Comparison of ENCODE assay signal across 8 cellular contexts in the genomic region with DNA sequence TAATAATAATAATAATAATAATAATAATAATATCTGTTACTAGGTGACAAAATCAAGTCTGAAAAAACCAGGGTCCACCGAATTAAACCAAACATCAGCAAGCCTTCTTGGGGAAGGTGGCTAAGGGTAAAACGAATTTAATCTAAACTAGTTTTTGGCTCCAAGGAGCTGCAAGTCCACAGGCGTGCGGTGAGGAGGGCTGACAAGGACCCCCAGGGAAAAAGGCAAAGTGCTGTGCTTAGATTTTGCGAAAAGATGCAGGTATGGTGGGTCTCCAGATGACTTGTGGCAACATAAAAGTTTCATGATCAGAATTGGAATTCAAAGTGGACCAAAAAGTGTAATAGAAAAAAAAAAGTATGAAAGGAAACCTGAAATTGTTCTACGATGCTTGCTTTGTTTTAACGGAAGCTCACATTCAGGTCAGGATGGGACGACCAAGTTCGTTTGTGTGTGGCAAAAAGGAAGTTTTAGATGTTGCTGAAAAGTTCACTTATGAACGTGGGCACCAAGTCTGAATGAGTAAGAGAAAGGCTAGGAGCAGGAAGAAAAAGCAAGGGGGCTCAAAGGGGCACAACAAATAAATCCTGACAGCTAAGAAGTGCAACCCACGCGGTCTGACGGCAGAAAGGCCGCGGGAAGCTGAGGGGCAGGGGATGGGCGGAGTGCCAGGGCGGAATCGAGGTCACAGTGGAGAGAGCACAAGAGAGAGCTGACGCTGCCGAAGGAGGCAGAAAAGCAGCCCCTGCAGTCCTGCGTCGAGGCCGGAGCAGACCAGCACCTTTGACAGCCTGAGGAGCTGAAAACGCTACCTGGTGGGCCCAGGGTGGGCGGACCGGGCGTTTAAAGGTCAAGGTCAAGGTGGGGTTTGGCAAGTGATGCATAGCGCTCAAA. TPM values are rescaled to one million over a fixed set of nuclear protein-coding genes. Genes with fewer than 3 reads are reported as not detected.
DNase-seq lines count a peak whose midpoint lies in the region; ATAC-seq, FAIRE-seq and TF ChIP-seq lines count a peak whose summit lies in the region.

No MANE protein-coding gene starts in this region.

- peak overlapping the region; percentile 97 for H3K4me2 ChIP-seq in SU-DHL-6 (ENCODE audit: low read depth, low read length, poor library complexity, severe bottlenecking)

- peak; percentile 14 for ATAC-seq in activated naive CD8-positive, alpha-beta T cell treated with anti-CD3 and anti-CD28 coated beads, Interleukin-2, amount 10 ng/mL, durations not matched to agents 7 days and 5 days (ENCODE audit: low read depth)
- ATAC-seq in heart left ventricle (peak; percentile 28 to 60 (median 45)), HG03159 (IDR thresholded peaks at IDR 0.05; ENCODE audit: unreplicated experiment) (no peak)

- peak; percentile 82 for FAIRE-seq in HTR-8/SVneo (lab: Jason Lieb, UNC)

- peak overlapping the region; percentile 97 for H3K27ac Mint-ChIP-seq in activated naive CD8-positive, alpha-beta T cell treated with anti-CD3 and anti-CD28 coated beads, Interleukin-2, amount 10 ng/mL, durations not matched to agents 7 days and 5 days
- peak overlapping the region; percentile 95 for H3K27ac Mint-ChIP-seq in progenitor cell of endocrine pancreas

- peaks cover 59% of the 10 kb centered on the region for H3K79me2 ChIP-seq in SU-DHL-6 (ENCODE audit: insufficient read depth, low read length)

- H3K27ac ChIP-seq in SU-DHL-6 (ENCODE audit: low read depth, low read length): peak overlapping the region; percentile 73
- H3K27ac ChIP-seq in heart left ventricle: peak overlapping the region; percentile 94 to 99 (median 98)

- H3K36me3 ChIP-seq in SU-DHL-6 (ENCODE audit: low read length): peaks cover 4% of the 10 kb centered on the region; the same call in 1 of the 2 replicates
- H3K36me3 ChIP-seq in heart left ventricle: peaks cover 0 to 37% (median 21%) of the 10 kb centered on the region in 9 donors

- peak overlapping the region; percentile 73 for H3K9ac ChIP-seq in SU-DHL-6 (ENCODE audit: low read length)

- peaks cover 56% of the 10 kb centered on the region for H3K4me1 Mint-ChIP-seq in activated naive CD8-positive, alpha-beta T cell treated with anti-CD3 and anti-CD28 coated beads, Interleukin-2, amount 10 ng/mL, durations not matched to agents 7 days and 5 days
- H3K4me1 Mint-ChIP-seq in progenitor cell of endocrine pancreas (ENCODE audit: low read depth): peaks cover 44% of the 10 kb centered on the region

- no peak overlapping the region for H2AFZ ChIP-seq in SU-DHL-6 (ENCODE audit: low read depth, low read length, severe bottlenecking)

- peak; percentile 8 to 40 for TF ChIP-seq POLR2A in heart left ventricle (IDR thresholded peaks at IDR 0.05)

- peaks cover 30% of the 10 kb centered on the region for H4K20me1 ChIP-seq in SU-DHL-6 (ENCODE audit: low read depth, low read length)

- H3K27me3 ChIP-seq in SU-DHL-6 (ENCODE audit: low read length) (no peaks in the 10 kb centered on the region), heart left ventricle (no peaks in the 10 kb centered on the region)

- H3K4me3 ChIP-seq in SU-DHL-6 (ENCODE audit: insufficient read depth, low read length, poor library complexity, severe bottlenecking): peak overlapping the region; percentile 86
- H3K4me3 ChIP-seq in heart left ventricle: peak overlapping the region; percentile 73 to 99 (median 82)

- peaks cover 0 to 80% (median 66%) of the 10 kb centered on the region in 12 donors for H3K4me1 ChIP-seq in heart left ventricle

- intact Hi-C loops in heart left ventricle (cut with DNase I): loop anchor here in 5 of 10 donors (5.0 kb wide), 1 partner anchor 40 kb away; a partner anchor contains a TSS

- H3K9me3 Mint-ChIP-seq in activated naive CD8-positive, alpha-beta T cell treated with anti-CD3 and anti-CD28 coated beads, Interleukin-2, amount 10 ng/mL, durations not matched to agents 7 days and 5 days: no peaks in the 10 kb centered on the region
- no peaks in the 10 kb centered on the region for H3K9me3 Mint-ChIP-seq in progenitor cell of endocrine pancreas (ENCODE audit: low read depth)

- peak overlapping the region; percentile 98 for H3K4me3 Mint-ChIP-seq in activated naive CD8-positive, alpha-beta T cell treated with anti-CD3 and anti-CD28 coated beads, Interleukin-2, amount 10 ng/mL, durations not matched to agents 7 days and 5 days
- H3K4me3 Mint-ChIP-seq in progenitor cell of endocrine pancreas (ENCODE audit: low read depth): peak overlapping the region; percentile 95

- H3K9me3 ChIP-seq in SU-DHL-6 (ENCODE audit: insufficient read depth, low read length): no peaks in the 10 kb centered on the region
- H3K9me3 ChIP-seq in heart left ventricle: no peaks in the 10 kb centered on the region

- H3K9me2 ChIP-seq in SU-DHL-6 (replicated peaks; ENCODE audit: insufficient read depth, low read length): no peaks in the 10 kb centered on the region

- H3F3A ChIP-seq in SU-DHL-6 (ENCODE audit: insufficient read depth): peaks cover 10% of the 10 kb centered on the region

- POLR2A ChIA-PET in activated naive CD8-positive, alpha-beta T cell treated with anti-CD3 and anti-CD28 coated beads, Interleukin-2, amount 10 ng/mL, durations not matched to agents 7 days and 5 days (lab: Charles Lee): interaction anchor here (0.6 to 25.1 kb wide), 13 partner anchors 9 to 1676 kb away, joined by 3 to 1053 read pairs (median 7); a partner anchor contains a TSS

- peak; percentile 53 for DNase-seq in GF-D8 (lab: John Stamatoyannopoulos, UW)
- DNase-seq in HTR-8/SVneo (ENCODE audit: insufficient read length, low spot score): peak; percentile 48
- peak; percentile 78 for DNase-seq in activated naive CD8-positive, alpha-beta T cell treated with anti-CD3 and anti-CD28 coated beads, Interleukin-2, amount 10 ng/mL, durations not matched to agents 7 days and 5 days
- peak; percentile 85 to 90 (median 88) for DNase-seq in heart left ventricle
- no peak for DNase-seq in progenitor cell of endocrine pancreas (ENCODE audit: low spot score, unreplicated experiment)
- peak; percentile 86 for DNase-seq in ureter (ENCODE audit: low spot score)

- TF ChIP-seq CTCF in SU-DHL-6 (IDR thresholded peaks at IDR 0.05; ENCODE audit: insufficient read depth, low read length, poor library complexity, severe bottlenecking) (no peak), heart left ventricle (IDR thresholded peaks at IDR 0.05) (no peak), progenitor cell of endocrine pancreas (IDR thresholded peaks at IDR 0.05; ENCODE audit: unreplicated experiment) (no peak)

- 1% methylated on average over 28 of the region's 28 CpGs for WGBS in heart left ventricle, 4 donors

- H3K36me3 Mint-ChIP-seq in activated naive CD8-positive, alpha-beta T cell treated with anti-CD3 and anti-CD28 coated beads, Interleukin-2, amount 10 ng/mL, durations not matched to agents 7 days and 5 days: peaks cover 42% of the 10 kb centered on the region
- peaks cover 18% of the 10 kb centered on the region for H3K36me3 Mint-ChIP-seq in progenitor cell of endocrine pancreas (ENCODE audit: insufficient read depth)

- no peaks in the 10 kb centered on the region for H3K27me3 Mint-ChIP-seq in activated naive CD8-positive, alpha-beta T cell treated with anti-CD3 and anti-CD28 coated beads, Interleukin-2, amount 10 ng/mL, durations not matched to agents 7 days and 5 days
- H3K27me3 Mint-ChIP-seq in progenitor cell of endocrine pancreas: no peaks in the 10 kb centered on the region

RNA-seq across cellular contexts. Expression of a gene that starts 1.1 kb away (rescaled TPM):
- total RNA-seq in activated naive CD8-positive, alpha-beta T cell treated with anti-CD3 and anti-CD28 coated beads, Interleukin-2, amount 10 ng/mL, durations not matched to agents 7 days and 5 days: 100 to 1,000 TPM; 134 to 140 TPM
- total RNA-seq in heart left ventricle: 10 to 100 TPM; 44.9 to 73.6 (median 61.2) TPM
- polyA plus RNA-seq in heart left ventricle: 10 to 100 TPM; 24.7 to 69.2 TPM
- total RNA-seq in progenitor cell of endocrine pancreas: 89.3 and 93.1 TPM in 2 replicates
- 81.6 TPM for total RNA-seq in ureter

RNA-seq across cellular contexts. Expression of a gene that starts 10.3 kb away (rescaled TPM):
- 10 to 100 TPM; 26.2 to 31.2 TPM for total RNA-seq in activated naive CD8-positive, alpha-beta T cell treated with anti-CD3 and anti-CD28 coated beads, Interleukin-2, amount 10 ng/mL, durations not matched to agents 7 days and 5 days
- 1 to 10 TPM; 2.6 to 8.4 (median 4.1) TPM for total RNA-seq in heart left ventricle
- 1 to 10 TPM; 4.7 to 6.4 TPM for polyA plus RNA-seq in heart left ventricle
- 52.5 and 53.6 TPM in 2 replicates for total RNA-seq in progenitor cell of endocrine pancreas
- 18.7 TPM for total RNA-seq in ureter

RNA-seq across cellular contexts. Expression of a gene that starts 31.8 kb away (rescaled TPM):
- total RNA-seq in activated naive CD8-positive, alpha-beta T cell treated with anti-CD3 and anti-CD28 coated beads, Interleukin-2, amount 10 ng/mL, durations not matched to agents 7 days and 5 days: 100 to 1,000 TPM; 101 to 105 TPM
- total RNA-seq in heart left ventricle (10 to 100 TPM in 2 of 9 donors, 1 to 10 TPM in 7; 5.7 to 30.2 (median 8.2) TPM), progenitor cell of endocrine pancreas (6.1 and 6.7 TPM in 2 replicates), ureter (16.1 TPM)
- polyA plus RNA-seq in heart left ventricle: 1 to 10 TPM; 5.6 to 6.6 TPM

RNA-seq across cellular contexts. Expression of a gene that starts 38.4 kb away (rescaled TPM):
- 100 to 1,000 TPM; 118 to 122 TPM for total RNA-seq in activated naive CD8-positive, alpha-beta T cell treated with anti-CD3 and anti-CD28 coated beads, Interleukin-2, amount 10 ng/mL, durations not matched to agents 7 days and 5 days
- total RNA-seq in heart left ventricle (100 to 1,000 TPM in 7 of 9 donors, 10 to 100 TPM in 2; 62.9 to 133 (median 117) TPM), progenitor cell of endocrine pancreas (27.6 and 31.5 TPM in 2 replicates), ureter (65.3 TPM)
- 100 to 1,000 TPM in 1 of 2 donors, 10 to 100 TPM in 1; 45.8 to 109 TPM for polyA plus RNA-seq in heart left ventricle

RNA-seq across cellular contexts. Expression of a gene that starts 38.8 kb away (rescaled TPM):
- 10 to 100 TPM; 28.5 to 30.0 TPM for total RNA-seq in activated naive CD8-positive, alpha-beta T cell treated with anti-CD3 and anti-CD28 coated beads, Interleukin-2, amount 10 ng/mL, durations not matched to agents 7 days and 5 days
- 1 to 10 TPM in 8 of 9 donors, under 1 TPM in 1; 0.95 to 6.6 (median 2.8) TPM for total RNA-seq in heart left ventricle
- polyA plus RNA-seq in heart left ventricle: 1 to 10 TPM; 1.2 to 3.8 TPM
- 11.6 and 14.0 TPM in 2 replicates for total RNA-seq in progenitor cell of endocrine pancreas
- total RNA-seq in ureter: 16.6 TPM
